14 cellular contexts compared by ENCODE assay signal in genomic region chr1:236124965-236125364, GRCh38. TPM values are rescaled to one million over a fixed set of nuclear protein-coding genes. Genes with fewer than 3 reads are reported as not detected.
DNase-seq lines count a peak whose midpoint lies in the region; ATAC-seq, FAIRE-seq and TF ChIP-seq lines count a peak whose summit lies in the region.
"Had no signal": no experiment of that assay in that cellular context is flagged by ENCODE, and none has a peak within 500 bp of the region (broad histone marks: within the 10 kb centered on the region; RNA-seq: fewer than 3 reads in every experiment).

No MANE protein-coding gene starts in this region.

- H3K4me2 ChIP-seq in HepG2 (ENCODE audit: low read depth, low read length), result no peak overlapping the region

- FAIRE-seq in HepG2 (lab: Jason Lieb, UNC), result no peak

- TF ChIP-seq RAD21 in HepG2 (CRISPR knock-in tag; IDR thresholded peaks at IDR 0.05), result no peak

- no peaks in the 10 kb centered on the region for H3K79me2 ChIP-seq in HepG2 (ENCODE audit: insufficient read depth, low read length)

- H3K4me3 ChIP-seq in HepG2 (replicated peaks in 1 of 3; ENCODE audit: insufficient read depth in 1 of 3, low read depth in 2 of 3, low read length in 3 of 3) (no peak overlapping the region), right lobe of liver (no peak overlapping the region), WERI-Rb-1 (ENCODE audit: low read depth, low read length) (no peak overlapping the region), spleen (no peak overlapping the region), stomach (no peak overlapping the region)
- H3K4me3 ChIP-seq: heart left ventricle had no signal

- H3K27ac ChIP-seq in HepG2 (ENCODE audit: extremely low read length, insufficient read depth, low read length), result no peak overlapping the region
- H3K27ac ChIP-seq in right lobe of liver, result no peak overlapping the region
- no peak overlapping the region for H3K27ac ChIP-seq in WERI-Rb-1
- H3K27ac ChIP-seq in spleen, result no peak overlapping the region
- H3K27ac ChIP-seq in stomach, result no peak overlapping the region
- H3K27ac ChIP-seq: heart left ventricle had no signal

- no peaks in the 10 kb centered on the region for H3K9me3 Mint-ChIP-seq in natural killer cell
- H3K9me3 Mint-ChIP-seq: T-cell, type B pancreatic cell had no signal

- H3K27me3 ChIP-seq in HepG2 (ENCODE audit: control insufficient read depth in 1 of 2, insufficient read depth in 2 of 2, low read length in 2 of 2) (peaks cover 0 to 22% of the 10 kb centered on the region in 2 experiments; a peak in 2 of 5 replicates), right lobe of liver (no peaks in the 10 kb centered on the region), WERI-Rb-1 (ENCODE audit: insufficient read depth, low read depth, severe bottlenecking) (no peaks in the 10 kb centered on the region), spleen (replicated peaks in 1 of 7) (peaks cover 0 to 9% (median 0%) of the 10 kb centered on the region in 7 donors), stomach (peaks cover 0 to 4% (median 0%) of the 10 kb centered on the region in 3 donors)
- H3K27me3 ChIP-seq: heart left ventricle had no signal

- H4K20me1 ChIP-seq in HepG2 (ENCODE audit: insufficient read depth, low read length), result no peaks in the 10 kb centered on the region

- H3K4me1 ChIP-seq in HepG2 (ENCODE audit: insufficient read depth, low read length), result peaks cover 16% of the 10 kb centered on the region
- no peaks in the 10 kb centered on the region for H3K4me1 ChIP-seq in right lobe of liver
- peaks cover 0 to 19% (median 5%) of the 10 kb centered on the region in 6 donors for H3K4me1 ChIP-seq in spleen
- H3K4me1 ChIP-seq in stomach, result no peaks in the 10 kb centered on the region

- peak; percentile 59 for ATAC-seq in HepG2
- ATAC-seq in right lobe of liver, result no peak
- peak; percentile 34 for ATAC-seq in HG03342 (IDR thresholded peaks at IDR 0.05; ENCODE audit: unreplicated experiment)
- ATAC-seq in natural killer cell, result no peak
- ATAC-seq: T-cell had no signal

- POLR2A ChIA-PET in HepG2 (lab: Yijun Ruan, JAX), result no interaction called here

- in situ Hi-C loops in HepG2 (cut with HindIII; ENCODE audit: extremely low pct_ligation_motif_present, low pct_unique_long_range_greater_than_20kb), result loop anchor here (25.0 kb wide), 3 partner anchors 987 to 1437 kb away; no protein-coding TSS in a partner anchor

- peak; percentile 15 for DNase-seq in HepG2 (ENCODE audit: low spot score)
- no peak for DNase-seq in right lobe of liver
- DNase-seq in WERI-Rb-1, result no peak
- DNase-seq in spleen, result peak; percentile 37
- no peak for DNase-seq in natural killer cell
- DNase-seq in EL, result no peak
- no peak for DNase-seq in stomach
- DNase-seq: activated CD4-positive, alpha-beta T cell treated with anti-CD3 and anti-CD28 coated beads for 1 hour; activated T-cell treated with anti-CD3 and anti-CD28 coated beads, Interleukin-2, amount 50 U/mL, for 1 hour; heart left ventricle; NCI-H2081; T-cell had no signal

- H3K4me3 Mint-ChIP-seq in natural killer cell, result no peak overlapping the region
- H3K4me3 Mint-ChIP-seq: T-cell, type B pancreatic cell had no signal

- no peak overlapping the region for H3K9ac ChIP-seq in HepG2 (ENCODE audit: insufficient read depth, low read depth, low read length)

- no TSS peak for BruUV-seq in HepG2 (replicated peaks; lab: Mats Ljungman, UMichigan)

- intact Hi-C loops in HepG2 (cut with micrococcal nuclease; ENCODE audit: unreplicated experiment) (no loop called here), right lobe of liver (cut with DNase I) (no loop called here), spleen (cut with DNase I; ENCODE audit: low total_unique reads) (no loop called here), natural killer cell (cut with micrococcal nuclease) (no loop called here), stomach (cut with DNase I; ENCODE audit: low total_unique reads) (no loop called here)

- TF ChIP-seq EP300 in HepG2 (IDR thresholded peaks at IDR 0.05; ENCODE audit: low read depth in 2 of 2, low read length in 2 of 2) (no peak), HepG2 (CRISPR knock-in tag; IDR thresholded peaks at IDR 0.05; ENCODE audit: borderline replicate concordance) (no peak), stomach (IDR thresholded peaks at IDR 0.05) (no peak)

- peaks cover 14 to 47% of the 10 kb centered on the region in 2 donors for H3K27me3 Mint-ChIP-seq in natural killer cell (ENCODE audit: low read depth in 2 of 2)

- H3K4me1 Mint-ChIP-seq in natural killer cell, result peaks cover 25 to 32% of the 10 kb centered on the region in 2 donors

- H3K27ac Mint-ChIP-seq in natural killer cell, result no peak overlapping the region
- H3K27ac Mint-ChIP-seq: T-cell, type B pancreatic cell had no signal

- no peak for TF ChIP-seq POLR2A in HepG2 (IDR thresholded peaks at IDR 0.05; ENCODE audit: insufficient read depth in 1 of 2, low read depth in 2 of 2, low read length in 2 of 2)
- TF ChIP-seq POLR2A in right lobe of liver (IDR thresholded peaks at IDR 0.05), result no peak
- TF ChIP-seq POLR2A in spleen (IDR thresholded peaks at IDR 0.05), result no peak
- TF ChIP-seq POLR2A in stomach (IDR thresholded peaks at IDR 0.05), result no peak

- H3K36me3 ChIP-seq in HepG2 (replicated peaks in 1 of 2; ENCODE audit: control insufficient read depth in 1 of 2, insufficient read depth in 2 of 2, low read length in 2 of 2), result no peaks in the 10 kb centered on the region
- H3K36me3 ChIP-seq in right lobe of liver, result no peaks in the 10 kb centered on the region
- H3K36me3 ChIP-seq in WERI-Rb-1, result no peaks in the 10 kb centered on the region
- no peaks in the 10 kb centered on the region for H3K36me3 ChIP-seq in spleen
- H3K36me3 ChIP-seq in stomach, result no peaks in the 10 kb centered on the region
- H3K36me3 ChIP-seq: heart left ventricle had no signal

- CTCF ChIA-PET in HepG2 (lab: Yijun Ruan, JAX; ENCODE audit: low intra/inter-chr PET ratio, low total read pairs), result no interaction called here

- no peak overlapping the region for H2AFZ ChIP-seq in HepG2 (ENCODE audit: low read length)

- TF ChIP-seq CTCF in HepG2 (CRISPR knock-in tag; IDR thresholded peaks at IDR 0.05), result peak; percentile 37; the same call in 1 of the 2 replicates
- no peak for TF ChIP-seq CTCF in right lobe of liver (IDR thresholded peaks at IDR 0.05)
- peak; percentile 35; the same call in 1 of the 2 replicates for TF ChIP-seq CTCF in WERI-Rb-1 (IDR thresholded peaks at IDR 0.05; ENCODE audit: low read depth, low read length)
- no peak for TF ChIP-seq CTCF in spleen (IDR thresholded peaks at IDR 0.05 in 8 of 11, conservative IDR thresholded peaks at IDR 0.05 in 3 of 11)
- TF ChIP-seq CTCF in natural killer cell (IDR thresholded peaks at IDR 0.05), result no peak
- no peak for TF ChIP-seq CTCF in stomach (IDR thresholded peaks at IDR 0.05)

- H3K9me3 ChIP-seq in HepG2 (ENCODE audit: low read length) (no peaks in the 10 kb centered on the region), right lobe of liver (no peaks in the 10 kb centered on the region), WERI-Rb-1 (ENCODE audit: severe bottlenecking) (no peaks in the 10 kb centered on the region), spleen (no peaks in the 10 kb centered on the region), stomach (no peaks in the 10 kb centered on the region)
- H3K9me3 ChIP-seq: heart left ventricle had no signal

- 0% methylated on average over 1 of the region's 2 CpGs for WGBS in HepG2 (ENCODE audit: low lambda C conversion rate)
- WGBS in right lobe of liver (ENCODE audit: insufficient coverage, low coverage, low lambda C conversion rate, missing lambda C conversion rate), result 100% methylated on average over 1 of the region's 2 CpGs
- 79 to 100% (median 83%) methylated on average over 1 to 2 of the region's 2 CpGs for WGBS in spleen, 5 donors
- 75 to 100% (median 85%) methylated on average over 2 of the region's 2 CpGs for WGBS in stomach, 5 donors

- no peaks in the 10 kb centered on the region for H3K36me3 Mint-ChIP-seq in natural killer cell
- H3K36me3 Mint-ChIP-seq: T-cell, type B pancreatic cell had no signal

TF ChIP-seq in HepG2, 621 proteins besides CTCF, POLR2A, EP300 and RAD21:
- 0 out of 2 replicates have a peak, but pooled peaks have one; percentile 2 for TF ChIP-seq SMC3 (IDR thresholded peaks at IDR 0.05; ENCODE audit: low read length)
- no peak for TF ChIP-seq IKZF4 (CRISPR knock-in tag; IDR thresholded peaks at IDR 0.05; ENCODE audit: borderline replicate concordance, low read depth, not compliant biosample characterization)
- TF ChIP-seq STAG1 (CRISPR knock-in tag; IDR thresholded peaks at IDR 0.05), result peak; percentile 19; the same call in 1 of the 2 replicates
- TF ChIP-seq KLF6 (CRISPR knock-in tag; IDR thresholded peaks at IDR 0.05), result no peak

RNA-seq across cellular contexts. Expression of gene GPR137B, which starts 17.4 kb away (rescaled TPM):
- total RNA-seq in HepG2 (2016; rRNA removed; fragmentation: Illumina TruSeq; extraction: Trizol) (0.27 and 0.31 TPM in 2 replicates), right lobe of liver (10 to 100 TPM in 2 of 6 experiments, 1 to 10 TPM in 4; 4.3 to 22.2 (median 7.6) TPM), spleen (10 to 100 TPM; 27.9 to 54.8 (median 41.0) TPM), natural killer cell (10 to 100 TPM; 13.3 to 13.8 (median 13.5) TPM), stomach (10 to 100 TPM; 11.6 to 64.8 (median 15.8) TPM)
- total RNA-seq in HepG2 (2016; cell fraction: cytosol; rRNA removed; fragmentation: Illumina TruSeq; extraction: Trizol; ENCODE audit: low read depth), result 0.35 and 0.40 TPM in 2 replicates
- total RNA-seq in HepG2 (2016; cell fraction: insoluble cytoplasmic fraction; rRNA removed; fragmentation: Illumina TruSeq; extraction: Trizol), result 0.31 and 0.45 TPM in 2 replicates
- 0.31 and 0.37 TPM in 2 replicates for total RNA-seq in HepG2 (2016; cell fraction: membrane; rRNA removed; fragmentation: Illumina TruSeq; extraction: Trizol)
- 0.34 and 0.59 TPM in 2 replicates for total RNA-seq in HepG2 (2016; cell fraction: nucleus; rRNA removed; fragmentation: Illumina TruSeq; extraction: Trizol)
- polyA plus RNA-seq in HepG2 (2011; rRNA removed) (0.41 and 0.59 TPM in 2 replicates), spleen (1 to 10 TPM; 5.2 to 9.3 (median 7.2) TPM), stomach (1 to 10 TPM; 2.9 to 7.5 (median 7.3) TPM)
- polyA plus RNA-seq in HepG2 (2011; cell fraction: cytosol; rRNA removed), result 0.32 and 0.50 TPM in 2 replicates
- polyA plus RNA-seq in HepG2 (2011; cell fraction: nucleus; rRNA removed), result 0.72 and 0.85 TPM in 2 replicates
- polyA plus RNA-seq in HepG2 (2012), result 0.47 and 1.5 TPM in 2 replicates
- polyA plus RNA-seq in HepG2 (2016; cell fraction: cytosol; fragmentation: Illumina TruSeq; extraction: Trizol; ENCODE audit: low read depth), result 0.21 and 0.23 TPM in 2 replicates
- polyA plus RNA-seq in HepG2 (2016; cell fraction: insoluble cytoplasmic fraction; fragmentation: Illumina TruSeq; extraction: Trizol; ENCODE audit: low read depth), result 0.35 and 0.58 TPM in 2 replicates
- 0.40 and 0.45 TPM in 2 replicates for polyA plus RNA-seq in HepG2 (2016; cell fraction: membrane; fragmentation: Illumina TruSeq; extraction: Trizol; ENCODE audit: low read depth)
- polyA plus RNA-seq in HepG2 (2016; cell fraction: nucleus; fragmentation: Illumina TruSeq; extraction: Trizol; ENCODE audit: insufficient read depth, low read depth), result 0.70 and 0.75 TPM in 2 replicates
- 0.10 and 0.21 TPM in 2 replicates for polyA minus RNA-seq in HepG2 (2011; rRNA and poly(A)+ RNA removed; ENCODE audit: low replicate concordance)
- not detected in 2 replicates for polyA minus RNA-seq in HepG2 (2011; cell fraction: cytosol; rRNA and poly(A)+ RNA removed)
- 0.52 and 1.2 TPM in 2 replicates for polyA minus RNA-seq in HepG2 (2011; cell fraction: nucleus; rRNA and poly(A)+ RNA removed)

Comparison
In these comparisons a context has a peak if more than half of its experiments do, and no peak if none do; other contexts are left out.
1. ATAC-seq: peak in HepG2 (single experiment) and HG03342 (single experiment); none in right lobe of liver (0 of 4) and natural killer cell (0 of 3).
2. DNase-seq: peak in HepG2 (single experiment) and spleen (single experiment); none in right lobe of liver (0 of 3), WERI-Rb-1 (single experiment), natural killer cell (single experiment), EL (single experiment) and stomach (single experiment).
3. CTCF ChIP-seq: peak in HepG2 (single experiment) and WERI-Rb-1 (single experiment); none in right lobe of liver (0 of 4), spleen (0 of 11), natural killer cell (single experiment) and stomach (0 of 7).